ENCODE assay signal across 2 cellular contexts in genomic region chr19:38355728-38356725, GRCh38.
TF ChIP-seq lines count a peak whose summit lies in the region.

No MANE protein-coding gene starts in this region.

TF ChIP-seq in Ishikawa, 13 proteins besides CTCF, POLR2A, EP300 and RAD21 (continued from another document):
- TF ChIP-seq USF1 (IDR thresholded peaks at IDR 0.05) (peak; percentile 21; the same call in 1 of the 2 replicates), MAX (IDR thresholded peaks at IDR 0.05) (no peak), EGR1 (IDR thresholded peaks at IDR 0.05) (no peak), YY1 (IDR thresholded peaks at IDR 0.05; ENCODE audit: low read depth) (no peak)
TF ChIP-seq in Ishikawa: peak in this region for 1.

TF ChIP-seq in SK-N-SH, 30 proteins besides CTCF, POLR2A, EP300 and RAD21 (continued from another document):
- TF ChIP-seq NFIC (IDR thresholded peaks at IDR 0.05; ENCODE audit: borderline replicate concordance) (no peak), RCOR1 (IDR thresholded peaks at IDR 0.05; ENCODE audit: low read length) (no peak), IRF3 (IDR thresholded peaks at IDR 0.05; ENCODE audit: low read depth, low read length) (no peak), NRF1 (IDR thresholded peaks at IDR 0.05; ENCODE audit: low read depth, low read length) (no peak), ZBTB33 (IDR thresholded peaks at IDR 0.05; ENCODE audit: borderline replicate concordance, low read depth) (no peak), TAF1 (IDR thresholded peaks at IDR 0.05; ENCODE audit: borderline replicate concordance, low read depth, low read length) (no peak), SMC3 (IDR thresholded peaks at IDR 0.05; ENCODE audit: low read depth, low read length) (no peak), FOXJ3 (CRISPR knock-in tag; IDR thresholded peaks at IDR 0.05) (no peak), PBX3 (IDR thresholded peaks at IDR 0.05) (no peak)
